Comparison of ENCODE assay signal across 22 cellular contexts in the genomic region with DNA sequence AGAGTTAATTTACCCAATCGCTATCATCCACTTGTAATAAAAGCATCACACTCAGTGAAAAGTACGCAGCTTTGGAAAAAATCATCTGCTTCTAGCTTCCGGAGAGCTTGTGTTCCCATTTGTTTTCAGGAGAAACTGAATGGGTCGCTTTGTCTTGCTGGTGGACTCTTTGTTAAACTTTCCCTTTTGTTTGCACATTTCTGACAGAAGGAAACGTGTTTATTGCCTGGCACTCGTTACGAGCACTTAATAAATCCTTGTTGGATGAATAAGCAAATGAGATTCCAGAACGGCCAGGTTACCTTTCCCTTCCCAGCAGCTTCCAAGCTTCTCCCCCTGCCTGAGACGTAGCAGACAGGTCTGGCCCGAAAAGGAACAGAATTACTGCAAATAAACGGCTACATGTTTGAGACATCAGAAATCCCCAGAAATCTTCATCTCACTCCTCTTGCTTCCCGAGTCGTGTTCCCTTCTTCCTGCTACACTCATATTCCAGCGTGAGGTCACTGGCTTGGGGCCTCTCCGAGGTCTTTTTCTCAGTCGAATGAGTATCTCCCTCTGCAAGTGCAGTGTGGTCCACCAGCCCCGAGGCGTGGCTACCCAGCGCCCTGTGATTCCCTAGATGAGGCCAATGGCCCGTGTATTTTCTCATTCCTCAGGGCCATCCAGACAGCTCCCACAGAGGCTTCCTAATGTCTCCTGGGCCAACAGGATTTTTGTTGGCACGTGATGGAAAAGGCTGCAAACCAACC.
A peak's percentile ranks its signal among the peaks of the same experiment; 100 is the strongest.
DNase-seq lines count a peak whose midpoint lies in the region; ATAC-seq and TF ChIP-seq lines count a peak whose summit lies in the region.
"Had no signal": no experiment of that assay in that cellular context is flagged by ENCODE, and none has a peak within 500 bp of the region (broad histone marks: within the 10 kb centered on the region; RNA-seq: fewer than 3 reads in every experiment).

No MANE protein-coding gene starts in this region.

- H3K4me3 Mint-ChIP-seq in osteocyte (ENCODE audit: unreplicated experiment), result no peak overlapping the region
- H3K4me3 Mint-ChIP-seq: CD4-positive, alpha-beta T cell; stimulated activated naive CD8-positive, alpha-beta T cell treated with anti-CD3 and anti-CD28 coated beads, Interleukin-15, amount 100 ng/mL, for 72 hours had no signal

- H3K27ac ChIP-seq in gastroesophageal sphincter, result peak overlapping the region; percentile 12 to 61 (median 44)
- H3K27ac ChIP-seq: right lobe of liver, RWPE1 had no signal

- H3K36me3 ChIP-seq in gastroesophageal sphincter, result no peaks in the 10 kb centered on the region
- H3K36me3 ChIP-seq: HAP-1, right lobe of liver had no signal

- H3K9me3 Mint-ChIP-seq in osteocyte (ENCODE audit: unreplicated experiment), result no peaks in the 10 kb centered on the region
- H3K9me3 Mint-ChIP-seq: CD4-positive, alpha-beta T cell; stimulated activated naive CD8-positive, alpha-beta T cell treated with anti-CD3 and anti-CD28 coated beads, Interleukin-15, amount 100 ng/mL, for 72 hours had no signal

- peak overlapping the region; percentile 66 for H3K27ac Mint-ChIP-seq in osteocyte (ENCODE audit: unreplicated experiment)
- H3K27ac Mint-ChIP-seq: CD4-positive, alpha-beta T cell had no signal

- H3K36me3 Mint-ChIP-seq in osteocyte (ENCODE audit: unreplicated experiment), result peaks cover 42% of the 10 kb centered on the region

- no peak for ATAC-seq in gastroesophageal sphincter
- no peak for ATAC-seq in HG02852 (IDR thresholded peaks at IDR 0.05; ENCODE audit: unreplicated experiment)
- no peak for ATAC-seq in Right ventricle myocardium inferior
- ATAC-seq in GM21529 (IDR thresholded peaks at IDR 0.05; ENCODE audit: unreplicated experiment), result no peak
- ATAC-seq: right lobe of liver; stimulated activated naive CD8-positive, alpha-beta T cell treated with anti-CD3 and anti-CD28 coated beads, Interleukin-15, amount 100 ng/mL, for 72 hours had no signal

- peaks cover 0 to 15% (median 0%) of the 10 kb centered on the region in 3 donors for H3K4me1 ChIP-seq in gastroesophageal sphincter
- H3K4me1 ChIP-seq: HAP-1, right lobe of liver had no signal

- H3K27me3 Mint-ChIP-seq in osteocyte (ENCODE audit: unreplicated experiment), result no peaks in the 10 kb centered on the region

- TF ChIP-seq CTCF in gastroesophageal sphincter (IDR thresholded peaks at IDR 0.05) (no peak), osteocyte (IDR thresholded peaks at IDR 0.05) (no peak)

- no peak for TF ChIP-seq EP300 in gastroesophageal sphincter (IDR thresholded peaks at IDR 0.05)

- H3K9me3 ChIP-seq in gastroesophageal sphincter, result no peaks in the 10 kb centered on the region
- H3K9me3 ChIP-seq: HAP-1, right lobe of liver had no signal

- TF ChIP-seq POLR2A in gastroesophageal sphincter (IDR thresholded peaks at IDR 0.05), result no peak

- 15 to 22% methylated on average over 13 to 16 of the region's 21 CpGs for WGBS in gastroesophageal sphincter (ENCODE audit: low coverage in 1 of 2), 2 donors

- no peaks in the 10 kb centered on the region for H3K27me3 ChIP-seq in gastroesophageal sphincter
- H3K27me3 ChIP-seq: right lobe of liver had no signal

- H3K4me1 Mint-ChIP-seq in osteocyte (ENCODE audit: unreplicated experiment), result peaks cover 58% of the 10 kb centered on the region
- H3K4me1 Mint-ChIP-seq: stimulated activated naive CD8-positive, alpha-beta T cell treated with anti-CD3 and anti-CD28 coated beads, Interleukin-15, amount 100 ng/mL, for 72 hours had no signal

- peak; percentile 9 for DNase-seq in EL
- peak; percentile 23 for DNase-seq in NCI-H774 (lab: John Stamatoyannopoulos, UW)
- DNase-seq in osteocyte (ENCODE audit: extremely low spot score, unreplicated experiment), result no peak
- no peak for DNase-seq in central memory CD4-positive, alpha-beta T cell
- DNase-seq in Right ventricle myocardium inferior (ENCODE audit: missing footprints), result no peak
- DNase-seq: activated CD4-positive, alpha-beta T cell treated with anti-CD3 and anti-CD28 coated beads, Interleukin-2, amount 50 U/mL, for 1 hour; activated CD8-positive, alpha-beta memory T cell treated with anti-CD3 and anti-CD28 coated beads, Interleukin-2, amount 50 U/mL, for 48 hours; amniotic stem cell; CD4-positive, alpha-beta T cell; effector memory CD4-positive, alpha-beta T cell; hippocampal formation; MM.1S; NCI-H2107; NCI-H82; right lobe of liver; stimulated activated CD4-positive, alpha-beta T cell treated with anti-CD3 and anti-CD28 coated beads, Interleukin-1b, Interleukin-23, amount 100 ng/mL, for 48 hours; stimulated activated naive CD8-positive, alpha-beta T cell treated with anti-CD3 and anti-CD28 coated beads, Interleukin-15, amount 100 ng/mL, for 72 hours had no signal

- H3K4me3 ChIP-seq in gastroesophageal sphincter, result peak overlapping the region; percentile 3 to 18
- H3K4me3 ChIP-seq: HAP-1, right lobe of liver had no signal

- intact Hi-C loops in Right ventricle myocardium inferior (cut with DNase I), result no loop called here

Comparison
In these comparisons a context has a peak if more than half of its experiments do, and no peak if none do; other contexts are left out.
1. DNase-seq: peak in EL (single experiment) and NCI-H774 (single experiment); none in osteocyte (single experiment), central memory CD4-positive, alpha-beta T cell (single experiment) and Right ventricle myocardium inferior (single experiment).